ENCODE assay signal across 27 cellular contexts in genomic region chr1:187445066-187445465, GRCh38.
"Had no signal": no experiment of that assay in that cellular context is flagged by ENCODE, and none has a peak within 500 bp of the region (broad histone marks: within the 10 kb centered on the region; RNA-seq: fewer than 3 reads in every experiment).

No MANE protein-coding gene starts in this region.

- DNase-seq: activated CD4-positive, alpha-beta memory T cell treated with anti-CD3 and anti-CD28 coated beads, Interleukin-2, amount 10 ng/mL, durations not matched to agents 7 days and 5 days; activated CD4-positive, alpha-beta T cell treated with anti-CD3 and anti-CD28 coated beads, Interleukin-2, amount 10 ng/mL, durations not matched to agents 7 days and 5 days; activated CD8-positive, alpha-beta memory T cell treated with anti-CD3 and anti-CD28 coated beads, Interleukin-2, amount 50 U/mL, for 48 hours; activated gamma-delta T cell; activated naive CD4-positive, alpha-beta T cell treated with anti-CD3 and anti-CD28 coated beads, Interleukin-2, amount 10 ng/mL, durations not matched to agents 7 days and 5 days; activated naive CD8-positive, alpha-beta T cell treated with anti-CD3 and anti-CD28 coated beads, Interleukin-2, amount 10 ng/mL, durations not matched to agents 7 days and 5 days; activated T-cell treated with anti-CD3 and anti-CD28 coated beads, Interleukin-2, amount 50 U/mL, for 24 hours; brain microvascular endothelial cell; dorsolateral prefrontal cortex; effector memory CD4-positive, alpha-beta T cell; erythroblast; hippocampal formation; immature natural killer cell; kidney; left colon; naive thymus-derived CD8-positive, alpha-beta T cell; posterior cingulate gyrus; right cardiac atrium; spleen; stimulated activated naive CD4-positive, alpha-beta T cell treated with Interleukin-2 at 50 U/mL for 16 hours; WERI-Rb-1 had no signal

- H3K4me1 ChIP-seq: ascending aorta, gastroesophageal sphincter, spleen, tibial nerve had no signal

- H3K36me3 ChIP-seq: ascending aorta, brain microvascular endothelial cell, gastroesophageal sphincter, neural progenitor cell, spleen, tibial nerve, WERI-Rb-1 had no signal

- H3K27ac ChIP-seq: ascending aorta, brain microvascular endothelial cell, coronary artery, dorsolateral prefrontal cortex, gastroesophageal sphincter, neural progenitor cell, spleen, tibial nerve, WERI-Rb-1 had no signal

- H3K4me3 ChIP-seq: ascending aorta, coronary artery, dorsolateral prefrontal cortex, gastroesophageal sphincter, neural progenitor cell, spleen, tibial nerve had no signal

- H3K9me3 ChIP-seq: ascending aorta, gastroesophageal sphincter, spleen, tibial nerve had no signal

- ATAC-seq: activated CD4-positive, CD25-positive, alpha-beta regulatory T cell treated with anti-CD3 and anti-CD28 coated beads, Interleukin-2, amount 50 U/mL, for 24 hours; gastroesophageal sphincter; left colon; naive thymus-derived CD8-positive, alpha-beta T cell; right cardiac atrium had no signal
